Comparison of ENCODE assay signal across 9 cellular contexts in genomic region chr10:27252267-27253000, GRCh38. TPM values are rescaled to one million over a fixed set of nuclear protein-coding genes. Genes with fewer than 3 reads are reported as not detected.
A peak's percentile ranks its signal among the peaks of the same experiment; 100 is the strongest.
DNase-seq lines count a peak whose midpoint lies in the region; ATAC-seq, FAIRE-seq and TF ChIP-seq lines count a peak whose summit lies in the region.
"Had no signal": no experiment of that assay in that cellular context is flagged by ENCODE, and none has a peak within 500 bp of the region (broad histone marks: within the 10 kb centered on the region; RNA-seq: fewer than 3 reads in every experiment).

No MANE protein-coding gene starts in this region.

- H3K36me3 ChIP-seq in astrocyte (ENCODE audit: insufficient read depth, low read length) = no peaks in the 10 kb centered on the region
- H3K36me3 ChIP-seq in keratinocyte (ENCODE audit: control insufficient read depth in 2 of 2, extremely low read depth in 1 of 2, insufficient read depth in 2 of 2, low read length in 2 of 2) = no peaks in the 10 kb centered on the region

- dilution Hi-C loops in keratinocyte (cut with MboI; ENCODE audit: extremely low pct_ligation_motif_present, low sequenced_read_pairs) = no loop called here

- H3K4me1 ChIP-seq in astrocyte (ENCODE audit: insufficient read depth, low read length) (no peaks in the 10 kb centered on the region), keratinocyte (ENCODE audit: control insufficient read depth, extremely low read depth, insufficient read depth, low read length) (no peaks in the 10 kb centered on the region)

- H3K9me3 Mint-ChIP-seq in astrocyte (ENCODE audit: unreplicated experiment) = peaks cover 7% of the 10 kb centered on the region

- TF ChIP-seq CTCF in astrocyte (IDR thresholded peaks at IDR 0.05; ENCODE audit: insufficient read depth, low read depth, low read length) (no peak), keratinocyte (optimal IDR thresholded peaks at IDR 0.05 in 1 of 3, IDR thresholded peaks at IDR 0.05 in 1 of 3, conservative IDR thresholded peaks at IDR 0.05 in 1 of 3; ENCODE audit: extremely low read depth in 1 of 3, insufficient read depth in 2 of 3, low read length in 3 of 3) (peak in 2 of 3 experiments; percentile 53 to 71)

- H3K4me3 Mint-ChIP-seq in astrocyte (ENCODE audit: unreplicated experiment) = no peak overlapping the region

- H3K27ac Mint-ChIP-seq in astrocyte (ENCODE audit: unreplicated experiment) = no peak overlapping the region

- no peak for FAIRE-seq in astrocyte (lab: Jason Lieb, UNC)
- FAIRE-seq in keratinocyte (lab: Jason Lieb, UNC) = no peak
- FAIRE-seq: A204.1 had no signal

- H3K36me3 Mint-ChIP-seq in astrocyte (ENCODE audit: low read depth, unreplicated experiment) = no peaks in the 10 kb centered on the region

- H3K4me2 ChIP-seq in astrocyte (ENCODE audit: low read length) = peak overlapping the region; percentile 64
- peak overlapping the region; percentile 63 for H3K4me2 ChIP-seq in keratinocyte (ENCODE audit: control insufficient read depth, extremely low read depth, insufficient read depth, low read depth, low read length)

- H3K79me2 ChIP-seq in astrocyte (ENCODE audit: insufficient read depth, low read length) (no peaks in the 10 kb centered on the region), keratinocyte (ENCODE audit: control insufficient read depth, insufficient read depth, low read length) (no peaks in the 10 kb centered on the region)

- ATAC-seq in HG03108 (IDR thresholded peaks at IDR 0.05; ENCODE audit: unreplicated experiment) = peak; percentile 99

- peak overlapping the region; percentile 54 for H3K9ac ChIP-seq in astrocyte (ENCODE audit: low read length)
- H3K9ac ChIP-seq in keratinocyte (ENCODE audit: control insufficient read depth, extremely low read depth, insufficient read depth, low read length) = peak overlapping the region; percentile 83

- DNase-seq in DMS79 treated with DMSO at 0.1 percent for 48 hours (lab: John Stamatoyannopoulos, UW) = peak; percentile 32
- DNase-seq in DMS79 (lab: John Stamatoyannopoulos, UW) = no peak
- DNase-seq in T-helper 1 cell = peak; percentile 57 to 73 (median 63)
- DNase-seq in astrocyte (ENCODE audit: low read depth) = peak; percentile 29
- DNase-seq in keratinocyte (ENCODE audit: low read depth, low spot score) = no peak
- peak; percentile 81 to 88 for DNase-seq in stimulated activated CD4-positive, alpha-beta T cell treated with anti-CD3 and anti-CD28 coated beads, Interleukin-2, amount 100 ng/mL, for 48 hours
- no peak for DNase-seq in cerebellar cortex (ENCODE audit: low spot score)

- H3K27ac ChIP-seq in astrocyte (ENCODE audit: low read depth, low read length) (no peak overlapping the region), keratinocyte (ENCODE audit: control insufficient read depth, insufficient read depth, low read length) (peak overlapping the region; percentile 56)

- H3K4me1 Mint-ChIP-seq in astrocyte (ENCODE audit: low read depth, unreplicated experiment) = no peaks in the 10 kb centered on the region

- H2AFZ ChIP-seq in astrocyte (ENCODE audit: low read depth, low read length) (peak overlapping the region; percentile 66), keratinocyte (ENCODE audit: control insufficient read depth, low read length) (peak overlapping the region; percentile 99)

- no peaks in the 10 kb centered on the region for H3K9me3 ChIP-seq in astrocyte (ENCODE audit: insufficient read depth, low read depth, low read length)
- no peaks in the 10 kb centered on the region for H3K9me3 ChIP-seq in keratinocyte (ENCODE audit: control insufficient read depth, low read depth, low read length)

- H3K27me3 ChIP-seq in astrocyte (ENCODE audit: insufficient read depth, low read length) = no peaks in the 10 kb centered on the region
- H3K27me3 ChIP-seq in keratinocyte (ENCODE audit: control insufficient read depth, extremely low read depth, insufficient read depth, low read length) = peaks cover 2% of the 10 kb centered on the region

- H3K27me3 Mint-ChIP-seq in astrocyte (ENCODE audit: low read depth, unreplicated experiment) = peaks cover 7% of the 10 kb centered on the region

- H3K4me3 ChIP-seq in astrocyte (ENCODE audit: insufficient read depth, low read depth, low read length) (no peak overlapping the region), keratinocyte (ENCODE audit: control insufficient read depth in 2 of 3, extremely low read depth in 1 of 3, insufficient read depth in 2 of 3, low read depth in 1 of 3, low read length in 3 of 3) (peak overlapping the region; percentile 59 to 62 (median 61))

- H4K20me1 ChIP-seq in astrocyte (ENCODE audit: insufficient read depth, low read length) (no peaks in the 10 kb centered on the region), keratinocyte (ENCODE audit: control insufficient read depth, extremely low read depth, insufficient read depth, low read length) (no peaks in the 10 kb centered on the region)

- no peaks in the 10 kb centered on the region for H3K9me1 ChIP-seq in keratinocyte (ENCODE audit: control insufficient read depth, extremely low read depth, insufficient read depth, low read length)

RNA-seq across cellular contexts. Expression of gene ACBD5, which starts 11.8 kb away (rescaled TPM):
- total RNA-seq in astrocyte = 23.8 TPM in 2 replicates
- 8.0 to 11.7 TPM (median 8.9 TPM) in 3 replicates for polyA plus RNA-seq in keratinocyte
- 6.0 TPM for polyA plus RNA-seq in keratinocyte (2011; ENCODE audit: low read depth)
- 7.2 and 11.0 TPM in 2 replicates for polyA plus RNA-seq in keratinocyte (2011; cell fraction: cytosol; rRNA removed)
- 7.4 and 11.7 TPM in 2 replicates for polyA plus RNA-seq in keratinocyte (2011; cell fraction: nucleus; rRNA removed)
- 7.1 and 10.6 TPM in 2 replicates for polyA plus RNA-seq in keratinocyte (2012; ENCODE audit: low replicate concordance)
- 2.4 to 6.1 TPM (median 2.7 TPM) in 3 replicates for polyA minus RNA-seq in keratinocyte
- 10.0 TPM for polyA minus RNA-seq in keratinocyte (2011; cell fraction: cytosol; rRNA and poly(A)+ RNA removed)
- 6.0 and 8.1 TPM in 2 replicates for polyA minus RNA-seq in keratinocyte (2011; cell fraction: nucleus; rRNA and poly(A)+ RNA removed)

Comparison
In these comparisons a context has a peak if more than half of its experiments do, and no peak if none do; other contexts are left out.
1. DNase-seq: peak in DMS79 treated with DMSO at 0.1 percent for 48 hours (single experiment), T-helper 1 cell (5 of 5), astrocyte (single experiment) and stimulated activated CD4-positive, alpha-beta T cell treated with anti-CD3 and anti-CD28 coated beads, Interleukin-2, amount 100 ng/mL, for 48 hours (2 of 2); none in DMS79 (single experiment), keratinocyte (single experiment) and cerebellar cortex (single experiment).